27 cellular contexts compared by ENCODE assay signal in the genomic region with DNA sequence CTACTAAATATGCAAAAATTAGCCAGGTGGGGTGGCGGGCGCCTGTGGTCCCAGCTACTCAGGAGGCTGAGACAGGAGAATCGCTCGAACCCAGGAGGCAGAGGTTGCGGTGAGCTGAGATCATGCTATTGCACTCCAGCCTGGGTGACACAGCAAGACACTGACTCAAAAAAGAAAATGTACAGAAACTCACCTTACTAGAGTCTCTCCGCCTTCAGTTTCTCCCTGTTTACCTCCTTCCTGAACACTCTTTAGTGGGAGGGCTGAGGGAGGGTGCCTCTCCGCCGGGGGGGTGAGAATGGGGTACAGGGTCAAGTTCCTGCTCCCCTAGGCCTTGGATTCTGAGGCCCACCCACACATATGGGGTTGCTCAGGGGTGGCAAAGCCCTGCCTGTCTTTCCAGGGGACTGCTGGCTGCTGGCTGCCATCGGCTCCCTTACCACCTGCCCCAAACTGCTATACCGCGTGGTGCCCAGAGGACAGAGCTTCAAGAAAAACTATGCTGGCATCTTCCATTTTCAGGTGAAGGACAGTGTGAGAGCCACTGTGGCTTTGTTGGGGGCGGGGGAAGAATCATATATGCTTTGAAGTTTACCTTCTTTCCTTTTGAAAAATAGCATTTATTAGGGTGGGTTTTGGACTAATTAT. TPM values are rescaled to one million over a fixed set of nuclear protein-coding genes. Genes with fewer than 3 reads are reported as not detected.
DNase-seq lines count a peak whose midpoint lies in the region; ATAC-seq, FAIRE-seq and TF ChIP-seq lines count a peak whose summit lies in the region.
"Had no signal": no experiment of that assay in that cellular context is flagged by ENCODE, and none has a peak within 500 bp of the region (broad histone marks: within the 10 kb centered on the region; RNA-seq: fewer than 3 reads in every experiment).

No MANE protein-coding gene starts in this region.

- no peak overlapping the region for H4K91ac ChIP-seq in H1 (replicated peaks; ENCODE audit: insufficient read length, low read length)

- peak; percentile 88 for ATAC-seq in activated CD4-positive, alpha-beta T cell treated with anti-CD3 and anti-CD28 coated beads for 36 hours
- ATAC-seq in GM21526 (IDR thresholded peaks at IDR 0.05; ENCODE audit: low FRiP score, unreplicated experiment) (no peak), GM21737 (IDR thresholded peaks at IDR 0.05; ENCODE audit: unreplicated experiment) (no peak)

- H3K4me1 ChIP-seq in H1 (replicated peaks in 1 of 4; ENCODE audit: control insufficient read depth in 3 of 4, insufficient read depth in 4 of 4, low read length in 3 of 4) = peaks cover 0 to 11% (median 4%) of the 10 kb centered on the region in 4 experiments; a peak in 6 of 7 replicates
- H3K4me1 ChIP-seq: parathyroid adenoma had no signal

- H3K79me1 ChIP-seq in H1 (ENCODE audit: low read depth, low read length) = no peaks in the 10 kb centered on the region

- peak; percentile 79 for DNase-seq in activated CD4-positive, alpha-beta T cell treated with anti-CD3 and anti-CD28 coated beads for 36 hours
- no peak for DNase-seq in activated CD4-positive, alpha-beta T cell treated with anti-CD3 and anti-CD28 coated beads, Interleukin-2, amount 50 U/mL, for 4 hours
- DNase-seq in stimulated activated naive CD4-positive, alpha-beta T cell treated with Interleukin-2 at 50 U/mL for 16 hours (lab: John Stamatoyannopoulos, UW) = peak; percentile 54
- no peak for DNase-seq in stimulated activated naive CD4-positive, alpha-beta T cell (lab: John Stamatoyannopoulos, UW)
- DNase-seq in H1 (ENCODE audit: low read depth in 1 of 2, low spot score in 2 of 2) (no peak), NCI-H526 (lab: John Stamatoyannopoulos, UW) (no peak)
- DNase-seq: activated gamma-delta T cell had no signal

- H2BK20ac ChIP-seq in H1 (ENCODE audit: low read length) = no peak overlapping the region

- H4K20me1 ChIP-seq in H1 (replicated peaks in 1 of 2; ENCODE audit: control insufficient read depth in 1 of 2, insufficient read depth in 2 of 2, low read length in 2 of 2) = no peaks in the 10 kb centered on the region

- no peak for TF ChIP-seq CTCF in H1 (IDR thresholded peaks at IDR 0.05; ENCODE audit: control extremely low read depth in 1 of 3, insufficient read depth in 1 of 3, low read depth in 1 of 3, low read length in 3 of 3)

- H3K9me3 ChIP-seq in H1 (ENCODE audit: insufficient read depth in 2 of 2, low read depth in 1 of 2, low read length in 1 of 2) = no peaks in the 10 kb centered on the region
- H3K9me3 ChIP-seq: esophagus squamous epithelium, heart right ventricle, tibial nerve had no signal

- peak overlapping the region; percentile 95 for H3K27ac Mint-ChIP-seq in activated CD4-positive, alpha-beta T cell treated with anti-CD3 and anti-CD28 coated beads for 36 hours

- no peak overlapping the region for H3K18ac ChIP-seq in H1 (ENCODE audit: extremely low read depth, low read length)

- no peak overlapping the region for H3K56ac ChIP-seq in H1 (replicated peaks; ENCODE audit: insufficient read length, low read depth, low read length)

- 0 out of 2 replicates have a peak overlapping the region, but pooled peaks have one; percentile 68 for H2BK12ac ChIP-seq in H1 (ENCODE audit: low read depth, low read length)

- no peaks in the 10 kb centered on the region for H3K27me3 Mint-ChIP-seq in activated CD4-positive, alpha-beta T cell treated with anti-CD3 and anti-CD28 coated beads for 36 hours

- peaks cover 28% of the 10 kb centered on the region for H3K4me1 Mint-ChIP-seq in activated CD4-positive, alpha-beta T cell treated with anti-CD3 and anti-CD28 coated beads for 36 hours

- no peak overlapping the region for H3K4me3 ChIP-seq in H1 (ENCODE audit: extremely low read depth in 1 of 4, insufficient read depth in 2 of 4, low read depth in 3 of 4, low read length in 4 of 4)
- H3K4me3 ChIP-seq: esophagus squamous epithelium, heart right ventricle, neural progenitor cell, SK-N-MC, tibial nerve had no signal

- H3K23me2 ChIP-seq in H1 (ENCODE audit: low read depth, low read length) = no peaks in the 10 kb centered on the region

- H4K5ac ChIP-seq in H1 (ENCODE audit: insufficient read length, low read depth, low read length) = no peak overlapping the region

- no peak overlapping the region for H4K8ac ChIP-seq in H1 (ENCODE audit: extremely low read depth, insufficient read depth, low read length)

- H3K4me3 Mint-ChIP-seq in activated CD4-positive, alpha-beta T cell treated with anti-CD3 and anti-CD28 coated beads for 36 hours = peak overlapping the region; percentile 73

- no peak for FAIRE-seq in H1 (lab: Jason Lieb, UNC)
- FAIRE-seq: kidney, small intestine had no signal

- no peak overlapping the region for H2BK120ac ChIP-seq in H1 (replicated peaks; ENCODE audit: low read depth, low read length)

- H3K9ac ChIP-seq in H1 (replicated peaks in 1 of 4; ENCODE audit: extremely low read depth in 1 of 4, low read depth in 3 of 4, low read length in 3 of 4) = no peak overlapping the region
- H3K9ac ChIP-seq: neural progenitor cell, parathyroid adenoma had no signal

- no peak overlapping the region for H2BK15ac ChIP-seq in H1 (ENCODE audit: low read length)

- no peaks in the 10 kb centered on the region for H3K27me3 ChIP-seq in H1 (replicated peaks in 1 of 4; ENCODE audit: control insufficient read depth in 3 of 4, extremely low read depth in 1 of 4, insufficient read depth in 3 of 4, low read length in 3 of 4)
- H3K27me3 ChIP-seq: foreskin keratinocyte, heart right ventricle, neural progenitor cell, tibial nerve had no signal

- no peak overlapping the region for H3K4me2 ChIP-seq in H1 (ENCODE audit: insufficient read depth in 1 of 2, low read depth in 2 of 2, low read length in 2 of 2)
- H3K4me2 ChIP-seq: neural progenitor cell had no signal

- POLR2A ChIA-PET in activated CD4-positive, alpha-beta T cell treated with anti-CD3 and anti-CD28 coated beads for 36 hours (lab: Charles Lee) = interaction anchor here (1.4 to 2.0 kb wide), 2 partner anchors 41 to 75 kb away, joined by 4 to 15 read pairs; partner anchors contain the start of gene HSP90AB1
- POLR2A ChIA-PET in H1 (lab: Charles Lee; ENCODE audit: partially characterized antibody) = interaction anchor here (0.5 to 2.6 kb wide), 18 partner anchors 10 to 85 kb away, joined by 3 to 33 read pairs (median 6); partner anchors contain the start of genes HSP90AB1, MYMX and SLC29A1

- no peak overlapping the region for H3K23ac ChIP-seq in H1 (ENCODE audit: insufficient read length)

- CTCF ChIA-PET in activated CD4-positive, alpha-beta T cell treated with anti-CD3 and anti-CD28 coated beads for 36 hours (lab: Charles Lee) = interaction anchor here (0.6 to 2.7 kb wide), 30 partner anchors 9 to 484 kb away, joined by 3 to 21 read pairs (median 4); partner anchors contain the start of gene SLC35B2
- CTCF ChIA-PET in H1 (lab: Charles Lee; ENCODE audit: partially characterized antibody) = interaction anchor here (0.6 to 10.8 kb wide), 30 partner anchors 9 to 315 kb away, joined by 3 to 287 read pairs (median 6); partner anchors contain the start of genes CAPN11, HSP90AB1, MYMX and SLC29A1

- H3K14ac ChIP-seq in H1 (ENCODE audit: insufficient read length) = no peak overlapping the region

- WGBS in H1 (ENCODE audit: extremely low coverage in 1 of 2, insufficient coverage in 1 of 2, insufficient read length in 1 of 2, insufficient replicate concordance in 2 of 2, low coverage in 1 of 2, low lambda C conversion rate in 2 of 2, missing lambda C conversion rate in 1 of 2), 2 experiments = 82% methylated on average over 12 of the region's 12 CpGs; no CpG with 5 or more reads in 1 of the 2 experiments

- H2AK5ac ChIP-seq in H1 (ENCODE audit: low read depth, low read length) = no peak overlapping the region

- no peak for TF ChIP-seq RAD21 in H1 (IDR thresholded peaks at IDR 0.05 in 1 of 2, conservative IDR thresholded peaks at IDR 0.05 in 1 of 2; ENCODE audit: low read depth in 2 of 2, low read length in 2 of 2)

- TF ChIP-seq POLR2A in H1 (IDR thresholded peaks at IDR 0.05; ENCODE audit: control extremely low read depth in 1 of 2, low read depth in 2 of 2, low read length in 2 of 2) = no peak

- no peaks in the 10 kb centered on the region for H3K36me3 ChIP-seq in H1 (ENCODE audit: control insufficient read depth in 2 of 4, insufficient read depth in 4 of 4, low read length in 3 of 4)
- H3K36me3 ChIP-seq: esophagus squamous epithelium, heart right ventricle, neural progenitor cell, tibial nerve had no signal

- intact Hi-C loops in activated CD4-positive, alpha-beta T cell treated with anti-CD3 and anti-CD28 coated beads for 36 hours (cut with DNase I, micrococcal nuclease) = loop anchor here (1.0 to 5.0 kb wide), 13 partner anchors 11 to 166 kb away; partner anchors contain the start of genes MRPL14 (in 2 of the 2), NFKBIE (in 2 of the 2), TMEM63B (in 2 of the 2) and HSP90AB1 (in 1 of the 2)

- no peaks in the 10 kb centered on the region for H3K79me2 ChIP-seq in H1 (ENCODE audit: control insufficient read depth in 1 of 2, insufficient read depth in 2 of 2, low read length in 2 of 2)
- H3K79me2 ChIP-seq: parathyroid adenoma had no signal

- H3K27ac ChIP-seq in H1 (ENCODE audit: low read depth, low read length) = no peak overlapping the region
- H3K27ac ChIP-seq: 22Rv1, esophagus squamous epithelium, foreskin keratinocyte, heart right ventricle, neural progenitor cell, parathyroid adenoma, SK-N-MC, tibial nerve had no signal

- H2BK5ac ChIP-seq in H1 (ENCODE audit: low read depth, low read length) = no peak overlapping the region

- H3K4ac ChIP-seq in H1 (replicated peaks; ENCODE audit: insufficient read length, low read depth, low read length) = no peak overlapping the region

- H2AFZ ChIP-seq in H1 (ENCODE audit: low read length) = no peak overlapping the region
- H2AFZ ChIP-seq: neural progenitor cell had no signal

- TF ChIP-seq EP300 in H1 (IDR thresholded peaks at IDR 0.05; ENCODE audit: borderline replicate concordance in 1 of 2, low read depth in 2 of 2, low read length in 2 of 2) = no peak

- H3K36me3 Mint-ChIP-seq in activated CD4-positive, alpha-beta T cell treated with anti-CD3 and anti-CD28 coated beads for 36 hours (ENCODE audit: low read depth) = no peaks in the 10 kb centered on the region
- H3K36me3 Mint-ChIP-seq: brain, neural progenitor cell had no signal

- H3K9me3 Mint-ChIP-seq in activated CD4-positive, alpha-beta T cell treated with anti-CD3 and anti-CD28 coated beads for 36 hours (ENCODE audit: low read depth) = no peaks in the 10 kb centered on the region
- H3K9me3 Mint-ChIP-seq: neural progenitor cell had no signal

RNA-seq across cellular contexts. Expression of gene CAPN11, which starts 13.4 kb away (rescaled TPM):
- total RNA-seq in activated CD4-positive, alpha-beta T cell treated with anti-CD3 and anti-CD28 coated beads for 36 hours = 1 to 10 TPM; 1.2 to 1.3 TPM
- 0.97 and 1.2 TPM in 2 replicates for total RNA-seq in H1 (2021; fragmentation: NEBNext Ultra II Directional; extraction: Animal tissue kit (Norgen Biotek cat#: 25700))
- 0.95 and 1.8 TPM in 2 replicates for polyA plus RNA-seq in H1 (2011; rRNA removed)
- 1.4 TPM for polyA plus RNA-seq in H1 (2011; cell fraction: cytosol; rRNA removed)
- polyA plus RNA-seq in H1 (2011; cell fraction: nucleus; rRNA removed) = 7.7 TPM
- 1.0 to 1.9 TPM (median 1.2 TPM) in 4 replicates for polyA plus RNA-seq in H1 (2012, experiment 1 of 2)
- polyA plus RNA-seq in H1 (2012, experiment 2 of 2) = 0.92 TPM
- 1.2 TPM for polyA plus RNA-seq in H1 (2013, experiment 1 of 2)
- 0.99 TPM for polyA plus RNA-seq in H1 (2013, experiment 2 of 2)
- 1.0 and 1.2 TPM in 2 replicates for polyA minus RNA-seq in H1 (2011; rRNA and poly(A)+ RNA removed)
- 1.2 TPM for polyA minus RNA-seq in H1 (2011; cell fraction: cytosol; rRNA and poly(A)+ RNA removed)
- 1.3 TPM for polyA minus RNA-seq in H1 (2011; cell fraction: nucleus; rRNA and poly(A)+ RNA removed)
- total RNA-seq: activated CD8-positive, alpha-beta memory T cell treated with anti-CD3 and anti-CD28 coated beads for 36 hours; foreskin keratinocyte; G401; M059J; NCI-H460; OCI-LY7; T-helper 1 cell treated with Interleukin-12 subunit alpha and Interleukin-12 subunit beta and Interleukin-4 antibody, amounts not matched to agents 30 ng/mL and 1 ng/mL, for 36 hours had no signal
- polyA plus RNA-seq: foreskin keratinocyte had no signal

RNA-seq across cellular contexts. Expression of gene TMEM63B, which starts 44.7 kb away (rescaled TPM):
- 10 to 100 TPM; 10.9 to 15.2 TPM for total RNA-seq in activated CD4-positive, alpha-beta T cell treated with anti-CD3 and anti-CD28 coated beads for 36 hours
- 60.5 and 61.1 TPM in 2 replicates for total RNA-seq in H1 (2021; fragmentation: NEBNext Ultra II Directional; extraction: Animal tissue kit (Norgen Biotek cat#: 25700))
- 96.8 and 110 TPM in 2 replicates for polyA plus RNA-seq in H1 (2011; rRNA removed)
- polyA plus RNA-seq in H1 (2011; cell fraction: cytosol; rRNA removed) = 71.4 TPM
- polyA plus RNA-seq in H1 (2011; cell fraction: nucleus; rRNA removed) = 196 TPM
- polyA plus RNA-seq in H1 (2012, experiment 1 of 2) = 37.4 to 68.7 TPM (median 63.1 TPM) in 4 replicates
- 49.0 TPM for polyA plus RNA-seq in H1 (2012, experiment 2 of 2)
- polyA plus RNA-seq in H1 (2013, experiment 1 of 2) = 64.8 TPM
- 66.3 TPM for polyA plus RNA-seq in H1 (2013, experiment 2 of 2)
- polyA minus RNA-seq in H1 (2011; rRNA and poly(A)+ RNA removed) = 116 and 125 TPM in 2 replicates
- 46.4 TPM for polyA minus RNA-seq in H1 (2011; cell fraction: cytosol; rRNA and poly(A)+ RNA removed)
- polyA minus RNA-seq in H1 (2011; cell fraction: nucleus; rRNA and poly(A)+ RNA removed) = 41.6 TPM

RNA-seq across cellular contexts. Expression of gene MYMX, which starts 44.7 kb away (rescaled TPM):
- not detected for total RNA-seq in activated CD4-positive, alpha-beta T cell treated with anti-CD3 and anti-CD28 coated beads for 36 hours
- total RNA-seq in H1 (2021; fragmentation: NEBNext Ultra II Directional; extraction: Animal tissue kit (Norgen Biotek cat#: 25700)) = 4.7 and 5.2 TPM in 2 replicates
- polyA plus RNA-seq in H1 (2011; rRNA removed) = 5.3 and 6.9 TPM in 2 replicates
- 6.9 TPM for polyA plus RNA-seq in H1 (2011; cell fraction: cytosol; rRNA removed)
- 8.2 TPM for polyA plus RNA-seq in H1 (2011; cell fraction: nucleus; rRNA removed)
- 7.5 to 8.9 TPM (median 7.9 TPM) in 4 replicates for polyA plus RNA-seq in H1 (2012, experiment 1 of 2)
- 9.3 TPM for polyA plus RNA-seq in H1 (2012, experiment 2 of 2)
- 10.1 TPM for polyA plus RNA-seq in H1 (2013, experiment 1 of 2)
- 10.6 TPM for polyA plus RNA-seq in H1 (2013, experiment 2 of 2)
- polyA minus RNA-seq in H1 (2011; rRNA and poly(A)+ RNA removed) = 3.2 and 3.8 TPM in 2 replicates
- polyA minus RNA-seq in H1 (2011; cell fraction: cytosol; rRNA and poly(A)+ RNA removed) = 5.0 TPM
- 5.1 TPM for polyA minus RNA-seq in H1 (2011; cell fraction: nucleus; rRNA and poly(A)+ RNA removed)
- total RNA-seq: activated CD8-positive, alpha-beta memory T cell treated with anti-CD3 and anti-CD28 coated beads for 36 hours; esophagus squamous epithelium; foreskin keratinocyte; liver; M059J; NCI-H460; OCI-LY7; T-helper 1 cell treated with Interleukin-12 subunit alpha and Interleukin-12 subunit beta and Interleukin-4 antibody, amounts not matched to agents 30 ng/mL and 1 ng/mL, for 36 hours; tibial nerve had no signal
- polyA plus RNA-seq: foreskin keratinocyte had no signal

RNA-seq across cellular contexts. Expression of gene MRPL14, which starts 44.8 kb away (rescaled TPM):
- 10 to 100 TPM; 29.5 to 43.3 TPM for total RNA-seq in activated CD4-positive, alpha-beta T cell treated with anti-CD3 and anti-CD28 coated beads for 36 hours
- 81.8 and 82.0 TPM in 2 replicates for total RNA-seq in H1 (2021; fragmentation: NEBNext Ultra II Directional; extraction: Animal tissue kit (Norgen Biotek cat#: 25700))
- 97.1 and 105 TPM in 2 replicates for polyA plus RNA-seq in H1 (2011; rRNA removed)
- polyA plus RNA-seq in H1 (2011; cell fraction: cytosol; rRNA removed) = 93.0 TPM
- 84.9 TPM for polyA plus RNA-seq in H1 (2011; cell fraction: nucleus; rRNA removed)
- polyA plus RNA-seq in H1 (2012, experiment 1 of 2) = 102 to 123 TPM (median 115 TPM) in 4 replicates
- 122 TPM for polyA plus RNA-seq in H1 (2012, experiment 2 of 2)
- polyA plus RNA-seq in H1 (2013, experiment 1 of 2) = 81.1 TPM
- 86.4 TPM for polyA plus RNA-seq in H1 (2013, experiment 2 of 2)
- 32.7 and 33.0 TPM in 2 replicates for polyA minus RNA-seq in H1 (2011; rRNA and poly(A)+ RNA removed)
- 28.1 TPM for polyA minus RNA-seq in H1 (2011; cell fraction: cytosol; rRNA and poly(A)+ RNA removed)
- polyA minus RNA-seq in H1 (2011; cell fraction: nucleus; rRNA and poly(A)+ RNA removed) = 20.0 TPM

RNA-seq across cellular contexts. Expression of gene SLC29A1, which starts 51.4 kb away (rescaled TPM):
- total RNA-seq in activated CD4-positive, alpha-beta T cell treated with anti-CD3 and anti-CD28 coated beads for 36 hours = 10 to 100 TPM; 59.8 to 98.3 TPM
- total RNA-seq in H1 (2021; fragmentation: NEBNext Ultra II Directional; extraction: Animal tissue kit (Norgen Biotek cat#: 25700)) = 187 and 196 TPM in 2 replicates
- 558 and 626 TPM in 2 replicates for polyA plus RNA-seq in H1 (2011; rRNA removed)
- polyA plus RNA-seq in H1 (2011; cell fraction: cytosol; rRNA removed) = 409 TPM
- polyA plus RNA-seq in H1 (2011; cell fraction: nucleus; rRNA removed) = 636 TPM
- 210 to 268 TPM (median 256 TPM) in 4 replicates for polyA plus RNA-seq in H1 (2012, experiment 1 of 2)
- 267 TPM for polyA plus RNA-seq in H1 (2012, experiment 2 of 2)
- 396 TPM for polyA plus RNA-seq in H1 (2013, experiment 1 of 2)
- 418 TPM for polyA plus RNA-seq in H1 (2013, experiment 2 of 2)
- 456 and 664 TPM in 2 replicates for polyA minus RNA-seq in H1 (2011; rRNA and poly(A)+ RNA removed)
- 124 TPM for polyA minus RNA-seq in H1 (2011; cell fraction: cytosol; rRNA and poly(A)+ RNA removed)
- polyA minus RNA-seq in H1 (2011; cell fraction: nucleus; rRNA and poly(A)+ RNA removed) = 168 TPM

Comparison
In these comparisons a context has a peak if more than half of its experiments do, and no peak if none do; other contexts are left out.
1. DNase-seq: peak in activated CD4-positive, alpha-beta T cell treated with anti-CD3 and anti-CD28 coated beads for 36 hours (single experiment) and stimulated activated naive CD4-positive, alpha-beta T cell treated with Interleukin-2 at 50 U/mL for 16 hours (single experiment); none in activated CD4-positive, alpha-beta T cell treated with anti-CD3 and anti-CD28 coated beads, Interleukin-2, amount 50 U/mL, for 4 hours (0 of 2), stimulated activated naive CD4-positive, alpha-beta T cell (0 of 6), H1 (0 of 2) and NCI-H526 (0 of 2).